In the genomic region with DNA sequence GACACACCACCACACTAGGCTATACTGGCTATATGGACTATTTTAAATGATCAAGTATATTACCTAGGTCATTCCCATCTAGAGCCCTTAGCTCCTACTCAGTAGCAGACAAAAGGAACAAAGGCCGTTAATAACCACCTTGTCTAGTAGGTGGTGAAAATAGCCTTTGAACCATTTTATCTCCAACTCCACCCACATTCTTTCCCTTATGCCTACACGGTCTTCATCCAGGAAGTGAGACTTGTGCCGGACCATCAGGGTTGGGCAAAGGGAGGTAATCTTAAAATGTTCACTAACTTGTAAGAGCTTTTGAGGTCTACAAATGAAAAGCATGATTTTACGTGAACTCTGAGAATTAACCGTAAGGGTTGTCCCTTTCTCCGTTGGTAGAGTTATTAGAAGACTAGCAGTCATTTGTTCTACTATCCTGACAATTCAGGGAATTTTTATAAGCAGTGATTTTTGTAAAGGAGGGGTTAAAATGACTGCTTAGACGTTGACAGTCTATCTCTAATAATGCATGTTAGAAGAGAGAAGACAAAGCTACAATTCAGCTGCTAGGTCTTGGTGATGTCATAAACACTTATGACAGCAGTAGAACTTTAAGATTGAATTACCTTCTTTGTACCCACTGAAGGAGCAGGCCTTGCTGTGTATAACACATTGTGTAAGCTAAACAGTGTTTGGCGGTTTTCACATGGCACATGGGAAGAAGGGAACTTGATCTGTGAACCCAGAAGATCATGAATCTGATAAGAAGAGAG, we compare ENCODE assay signal across 2 cellular contexts.
TF ChIP-seq lines count a peak whose summit lies in the region.

No MANE protein-coding gene starts in this region.

TF ChIP-seq in HepG2, 621 proteins besides CTCF, POLR2A, EP300 and RAD21 (continued from another document):
- TF ChIP-seq, protein P1, sequence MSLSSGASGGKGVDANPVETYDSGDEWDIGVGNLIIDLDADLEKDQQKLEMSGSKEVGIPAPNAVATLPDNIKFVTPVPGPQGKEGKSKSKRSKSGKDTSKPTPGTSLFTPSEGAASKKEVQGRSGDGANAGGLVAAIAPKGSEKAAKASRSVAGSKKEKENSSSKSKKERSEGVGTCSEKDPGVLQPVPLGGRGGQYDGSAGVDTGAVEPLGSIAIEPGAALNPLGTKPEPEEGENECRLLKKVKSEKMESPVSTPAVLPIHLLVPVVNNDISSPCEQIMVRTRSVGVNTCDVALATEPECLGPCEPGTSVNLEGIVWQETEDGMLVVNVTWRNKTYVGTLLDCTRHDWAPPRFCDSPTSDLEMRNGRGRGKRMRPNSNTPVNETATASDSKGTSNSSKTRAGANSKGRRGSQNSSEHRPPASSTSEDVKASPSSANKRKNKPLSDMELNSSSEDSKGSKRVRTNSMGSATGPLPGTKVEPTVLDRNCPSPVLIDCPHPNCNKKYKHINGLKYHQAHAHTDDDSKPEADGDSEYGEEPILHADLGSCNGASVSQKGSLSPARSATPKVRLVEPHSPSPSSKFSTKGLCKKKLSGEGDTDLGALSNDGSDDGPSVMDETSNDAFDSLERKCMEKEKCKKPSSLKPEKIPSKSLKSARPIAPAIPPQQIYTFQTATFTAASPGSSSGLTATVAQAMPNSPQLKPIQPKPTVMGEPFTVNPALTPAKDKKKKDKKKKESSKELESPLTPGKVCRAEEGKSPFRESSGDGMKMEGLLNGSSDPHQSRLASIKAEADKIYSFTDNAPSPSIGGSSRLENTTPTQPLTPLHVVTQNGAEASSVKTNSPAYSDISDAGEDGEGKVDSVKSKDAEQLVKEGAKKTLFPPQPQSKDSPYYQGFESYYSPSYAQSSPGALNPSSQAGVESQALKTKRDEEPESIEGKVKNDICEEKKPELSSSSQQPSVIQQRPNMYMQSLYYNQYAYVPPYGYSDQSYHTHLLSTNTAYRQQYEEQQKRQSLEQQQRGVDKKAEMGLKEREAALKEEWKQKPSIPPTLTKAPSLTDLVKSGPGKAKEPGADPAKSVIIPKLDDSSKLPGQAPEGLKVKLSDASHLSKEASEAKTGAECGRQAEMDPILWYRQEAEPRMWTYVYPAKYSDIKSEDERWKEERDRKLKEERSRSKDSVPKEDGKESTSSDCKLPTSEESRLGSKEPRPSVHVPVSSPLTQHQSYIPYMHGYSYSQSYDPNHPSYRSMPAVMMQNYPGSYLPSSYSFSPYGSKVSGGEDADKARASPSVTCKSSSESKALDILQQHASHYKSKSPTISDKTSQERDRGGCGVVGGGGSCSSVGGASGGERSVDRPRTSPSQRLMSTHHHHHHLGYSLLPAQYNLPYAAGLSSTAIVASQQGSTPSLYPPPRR (CRISPR knock-in tag; IDR thresholded peaks at IDR 0.05; ENCODE audit: borderline replicate concordance) = no peak
- 0 out of 2 replicates have a peak, but pooled peaks have one; percentile 6 for TF ChIP-seq HNF4A (CRISPR knock-in tag; IDR thresholded peaks at IDR 0.05)
- TF ChIP-seq CREB1 (IDR thresholded peaks at IDR 0.05) = peak; percentile 45; the same call in 1 of the 2 replicates
- TF ChIP-seq CREB1 (CRISPR knock-in tag; IDR thresholded peaks at IDR 0.05) = no peak
TF ChIP-seq in HepG2: peak in this region for 3.

TF ChIP-seq in WTC11, 78 proteins besides CTCF, POLR2A, EP300 and RAD21:
- TF ChIP-seq, protein P2, sequence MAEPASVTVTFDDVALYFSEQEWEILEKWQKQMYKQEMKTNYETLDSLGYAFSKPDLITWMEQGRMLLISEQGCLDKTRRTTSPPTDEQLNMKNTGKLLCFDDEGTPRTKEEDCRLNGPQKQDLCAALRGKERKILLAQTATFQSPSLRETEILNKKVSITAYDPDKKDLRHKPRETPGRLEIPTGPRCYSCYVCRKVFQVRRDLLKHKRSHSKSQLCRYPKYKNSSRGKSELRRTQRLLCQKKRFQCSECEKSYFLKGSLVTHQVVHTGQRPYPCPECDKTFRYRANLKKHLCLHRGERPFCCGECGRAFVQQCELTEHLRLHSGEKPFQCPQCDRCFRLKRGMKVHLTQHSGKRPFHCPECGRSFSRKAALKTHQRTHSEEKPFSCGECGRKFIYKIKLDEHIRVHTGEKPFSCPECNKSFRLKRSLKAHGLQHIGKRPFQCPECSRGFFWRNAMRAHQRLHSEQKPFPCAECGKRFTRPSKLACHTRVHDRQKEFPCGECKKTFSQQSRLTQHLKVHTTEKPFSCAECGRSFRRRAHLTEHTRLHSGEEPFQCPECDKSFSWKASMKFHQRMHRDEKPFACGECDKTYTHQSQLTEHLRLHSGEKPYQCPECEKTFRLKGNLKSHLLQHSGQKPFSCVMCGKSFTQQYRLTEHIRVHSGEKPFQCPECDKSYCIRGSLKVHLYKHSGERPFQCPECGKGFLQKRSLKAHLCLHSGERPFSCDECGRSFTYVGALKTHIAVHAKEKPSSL (CRISPR knock-in tag; conservative IDR thresholded peaks at IDR 0.05) = no peak
- TF ChIP-seq JAZF1 (CRISPR knock-in tag; IDR thresholded peaks at IDR 0.05) (no peak), ETV6 (CRISPR knock-in tag; IDR thresholded peaks at IDR 0.05) (no peak), CBFB (CRISPR knock-in tag; IDR thresholded peaks at IDR 0.05; ENCODE audit: low read depth) (no peak), ZNF232 (CRISPR knock-in tag; IDR thresholded peaks at IDR 0.05) (no peak), ZNF396 (CRISPR knock-in tag; IDR thresholded peaks at IDR 0.05; ENCODE audit: borderline replicate concordance) (no peak), NFATC4 (CRISPR knock-in tag; IDR thresholded peaks at IDR 0.05) (no peak), TEAD1 (CRISPR knock-in tag; IDR thresholded peaks at IDR 0.05) (no peak), CREM (CRISPR knock-in tag; IDR thresholded peaks at IDR 0.05) (no peak), ZBTB21 (CRISPR knock-in tag; IDR thresholded peaks at IDR 0.05; ENCODE audit: borderline replicate concordance) (no peak), ATF1 (CRISPR knock-in tag; IDR thresholded peaks at IDR 0.05) (no peak)
- TF ChIP-seq, protein P3, sequence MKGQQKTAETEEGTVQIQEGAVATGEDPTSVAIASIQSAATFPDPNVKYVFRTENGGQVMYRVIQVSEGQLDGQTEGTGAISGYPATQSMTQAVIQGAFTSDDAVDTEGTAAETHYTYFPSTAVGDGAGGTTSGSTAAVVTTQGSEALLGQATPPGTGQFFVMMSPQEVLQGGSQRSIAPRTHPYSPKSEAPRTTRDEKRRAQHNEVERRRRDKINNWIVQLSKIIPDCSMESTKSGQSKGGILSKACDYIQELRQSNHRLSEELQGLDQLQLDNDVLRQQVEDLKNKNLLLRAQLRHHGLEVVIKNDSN (CRISPR knock-in tag; IDR thresholded peaks at IDR 0.05) = no peak
- TF ChIP-seq, protein P4, sequence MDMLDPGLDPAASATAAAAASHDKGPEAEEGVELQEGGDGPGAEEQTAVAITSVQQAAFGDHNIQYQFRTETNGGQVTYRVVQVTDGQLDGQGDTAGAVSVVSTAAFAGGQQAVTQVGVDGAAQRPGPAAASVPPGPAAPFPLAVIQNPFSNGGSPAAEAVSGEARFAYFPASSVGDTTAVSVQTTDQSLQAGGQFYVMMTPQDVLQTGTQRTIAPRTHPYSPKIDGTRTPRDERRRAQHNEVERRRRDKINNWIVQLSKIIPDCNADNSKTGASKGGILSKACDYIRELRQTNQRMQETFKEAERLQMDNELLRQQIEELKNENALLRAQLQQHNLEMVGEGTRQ (CRISPR knock-in tag; IDR thresholded peaks at IDR 0.05) = no peak
- TF ChIP-seq, protein P5, sequence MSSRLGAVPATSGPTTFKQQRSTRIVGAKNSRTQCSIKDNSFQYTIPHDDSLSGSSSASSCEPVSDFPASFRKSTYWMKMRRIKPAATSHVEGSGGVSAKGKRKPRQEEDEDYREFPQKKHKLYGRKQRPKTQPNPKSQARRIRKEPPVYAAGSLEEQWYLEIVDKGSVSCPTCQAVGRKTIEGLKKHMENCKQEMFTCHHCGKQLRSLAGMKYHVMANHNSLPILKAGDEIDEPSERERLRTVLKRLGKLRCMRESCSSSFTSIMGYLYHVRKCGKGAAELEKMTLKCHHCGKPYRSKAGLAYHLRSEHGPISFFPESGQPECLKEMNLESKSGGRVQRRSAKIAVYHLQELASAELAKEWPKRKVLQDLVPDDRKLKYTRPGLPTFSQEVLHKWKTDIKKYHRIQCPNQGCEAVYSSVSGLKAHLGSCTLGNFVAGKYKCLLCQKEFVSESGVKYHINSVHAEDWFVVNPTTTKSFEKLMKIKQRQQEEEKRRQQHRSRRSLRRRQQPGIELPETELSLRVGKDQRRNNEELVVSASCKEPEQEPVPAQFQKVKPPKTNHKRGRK (CRISPR knock-in tag; IDR thresholded peaks at IDR 0.05; ENCODE audit: borderline replicate concordance) = no peak
- TF ChIP-seq, protein P6, sequence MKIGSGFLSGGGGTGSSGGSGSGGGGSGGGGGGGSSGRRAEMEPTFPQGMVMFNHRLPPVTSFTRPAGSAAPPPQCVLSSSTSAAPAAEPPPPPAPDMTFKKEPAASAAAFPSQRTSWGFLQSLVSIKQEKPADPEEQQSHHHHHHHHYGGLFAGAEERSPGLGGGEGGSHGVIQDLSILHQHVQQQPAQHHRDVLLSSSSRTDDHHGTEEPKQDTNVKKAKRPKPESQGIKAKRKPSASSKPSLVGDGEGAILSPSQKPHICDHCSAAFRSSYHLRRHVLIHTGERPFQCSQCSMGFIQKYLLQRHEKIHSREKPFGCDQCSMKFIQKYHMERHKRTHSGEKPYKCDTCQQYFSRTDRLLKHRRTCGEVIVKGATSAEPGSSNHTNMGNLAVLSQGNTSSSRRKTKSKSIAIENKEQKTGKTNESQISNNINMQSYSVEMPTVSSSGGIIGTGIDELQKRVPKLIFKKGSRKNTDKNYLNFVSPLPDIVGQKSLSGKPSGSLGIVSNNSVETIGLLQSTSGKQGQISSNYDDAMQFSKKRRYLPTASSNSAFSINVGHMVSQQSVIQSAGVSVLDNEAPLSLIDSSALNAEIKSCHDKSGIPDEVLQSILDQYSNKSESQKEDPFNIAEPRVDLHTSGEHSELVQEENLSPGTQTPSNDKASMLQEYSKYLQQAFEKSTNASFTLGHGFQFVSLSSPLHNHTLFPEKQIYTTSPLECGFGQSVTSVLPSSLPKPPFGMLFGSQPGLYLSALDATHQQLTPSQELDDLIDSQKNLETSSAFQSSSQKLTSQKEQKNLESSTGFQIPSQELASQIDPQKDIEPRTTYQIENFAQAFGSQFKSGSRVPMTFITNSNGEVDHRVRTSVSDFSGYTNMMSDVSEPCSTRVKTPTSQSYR (CRISPR knock-in tag; IDR thresholded peaks at IDR 0.05) = no peak
- TF ChIP-seq, protein P7, sequence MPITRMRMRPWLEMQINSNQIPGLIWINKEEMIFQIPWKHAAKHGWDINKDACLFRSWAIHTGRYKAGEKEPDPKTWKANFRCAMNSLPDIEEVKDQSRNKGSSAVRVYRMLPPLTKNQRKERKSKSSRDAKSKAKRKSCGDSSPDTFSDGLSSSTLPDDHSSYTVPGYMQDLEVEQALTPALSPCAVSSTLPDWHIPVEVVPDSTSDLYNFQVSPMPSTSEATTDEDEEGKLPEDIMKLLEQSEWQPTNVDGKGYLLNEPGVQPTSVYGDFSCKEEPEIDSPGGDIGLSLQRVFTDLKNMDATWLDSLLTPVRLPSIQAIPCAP (CRISPR knock-in tag; IDR thresholded peaks at IDR 0.05) = no peak
- TF ChIP-seq, protein P8, sequence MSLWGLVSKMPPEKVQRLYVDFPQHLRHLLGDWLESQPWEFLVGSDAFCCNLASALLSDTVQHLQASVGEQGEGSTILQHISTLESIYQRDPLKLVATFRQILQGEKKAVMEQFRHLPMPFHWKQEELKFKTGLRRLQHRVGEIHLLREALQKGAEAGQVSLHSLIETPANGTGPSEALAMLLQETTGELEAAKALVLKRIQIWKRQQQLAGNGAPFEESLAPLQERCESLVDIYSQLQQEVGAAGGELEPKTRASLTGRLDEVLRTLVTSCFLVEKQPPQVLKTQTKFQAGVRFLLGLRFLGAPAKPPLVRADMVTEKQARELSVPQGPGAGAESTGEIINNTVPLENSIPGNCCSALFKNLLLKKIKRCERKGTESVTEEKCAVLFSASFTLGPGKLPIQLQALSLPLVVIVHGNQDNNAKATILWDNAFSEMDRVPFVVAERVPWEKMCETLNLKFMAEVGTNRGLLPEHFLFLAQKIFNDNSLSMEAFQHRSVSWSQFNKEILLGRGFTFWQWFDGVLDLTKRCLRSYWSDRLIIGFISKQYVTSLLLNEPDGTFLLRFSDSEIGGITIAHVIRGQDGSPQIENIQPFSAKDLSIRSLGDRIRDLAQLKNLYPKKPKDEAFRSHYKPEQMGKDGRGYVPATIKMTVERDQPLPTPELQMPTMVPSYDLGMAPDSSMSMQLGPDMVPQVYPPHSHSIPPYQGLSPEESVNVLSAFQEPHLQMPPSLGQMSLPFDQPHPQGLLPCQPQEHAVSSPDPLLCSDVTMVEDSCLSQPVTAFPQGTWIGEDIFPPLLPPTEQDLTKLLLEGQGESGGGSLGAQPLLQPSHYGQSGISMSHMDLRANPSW (CRISPR knock-in tag; conservative IDR thresholded peaks at IDR 0.05; ENCODE audit: low read depth) = no peak
- TF ChIP-seq, protein P9, sequence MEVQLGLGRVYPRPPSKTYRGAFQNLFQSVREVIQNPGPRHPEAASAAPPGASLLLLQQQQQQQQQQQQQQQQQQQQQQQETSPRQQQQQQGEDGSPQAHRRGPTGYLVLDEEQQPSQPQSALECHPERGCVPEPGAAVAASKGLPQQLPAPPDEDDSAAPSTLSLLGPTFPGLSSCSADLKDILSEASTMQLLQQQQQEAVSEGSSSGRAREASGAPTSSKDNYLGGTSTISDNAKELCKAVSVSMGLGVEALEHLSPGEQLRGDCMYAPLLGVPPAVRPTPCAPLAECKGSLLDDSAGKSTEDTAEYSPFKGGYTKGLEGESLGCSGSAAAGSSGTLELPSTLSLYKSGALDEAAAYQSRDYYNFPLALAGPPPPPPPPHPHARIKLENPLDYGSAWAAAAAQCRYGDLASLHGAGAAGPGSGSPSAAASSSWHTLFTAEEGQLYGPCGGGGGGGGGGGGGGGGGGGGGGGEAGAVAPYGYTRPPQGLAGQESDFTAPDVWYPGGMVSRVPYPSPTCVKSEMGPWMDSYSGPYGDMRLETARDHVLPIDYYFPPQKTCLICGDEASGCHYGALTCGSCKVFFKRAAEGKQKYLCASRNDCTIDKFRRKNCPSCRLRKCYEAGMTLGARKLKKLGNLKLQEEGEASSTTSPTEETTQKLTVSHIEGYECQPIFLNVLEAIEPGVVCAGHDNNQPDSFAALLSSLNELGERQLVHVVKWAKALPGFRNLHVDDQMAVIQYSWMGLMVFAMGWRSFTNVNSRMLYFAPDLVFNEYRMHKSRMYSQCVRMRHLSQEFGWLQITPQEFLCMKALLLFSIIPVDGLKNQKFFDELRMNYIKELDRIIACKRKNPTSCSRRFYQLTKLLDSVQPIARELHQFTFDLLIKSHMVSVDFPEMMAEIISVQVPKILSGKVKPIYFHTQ (CRISPR knock-in tag; IDR thresholded peaks at IDR 0.05) = no peak
- TF ChIP-seq, protein P10, sequence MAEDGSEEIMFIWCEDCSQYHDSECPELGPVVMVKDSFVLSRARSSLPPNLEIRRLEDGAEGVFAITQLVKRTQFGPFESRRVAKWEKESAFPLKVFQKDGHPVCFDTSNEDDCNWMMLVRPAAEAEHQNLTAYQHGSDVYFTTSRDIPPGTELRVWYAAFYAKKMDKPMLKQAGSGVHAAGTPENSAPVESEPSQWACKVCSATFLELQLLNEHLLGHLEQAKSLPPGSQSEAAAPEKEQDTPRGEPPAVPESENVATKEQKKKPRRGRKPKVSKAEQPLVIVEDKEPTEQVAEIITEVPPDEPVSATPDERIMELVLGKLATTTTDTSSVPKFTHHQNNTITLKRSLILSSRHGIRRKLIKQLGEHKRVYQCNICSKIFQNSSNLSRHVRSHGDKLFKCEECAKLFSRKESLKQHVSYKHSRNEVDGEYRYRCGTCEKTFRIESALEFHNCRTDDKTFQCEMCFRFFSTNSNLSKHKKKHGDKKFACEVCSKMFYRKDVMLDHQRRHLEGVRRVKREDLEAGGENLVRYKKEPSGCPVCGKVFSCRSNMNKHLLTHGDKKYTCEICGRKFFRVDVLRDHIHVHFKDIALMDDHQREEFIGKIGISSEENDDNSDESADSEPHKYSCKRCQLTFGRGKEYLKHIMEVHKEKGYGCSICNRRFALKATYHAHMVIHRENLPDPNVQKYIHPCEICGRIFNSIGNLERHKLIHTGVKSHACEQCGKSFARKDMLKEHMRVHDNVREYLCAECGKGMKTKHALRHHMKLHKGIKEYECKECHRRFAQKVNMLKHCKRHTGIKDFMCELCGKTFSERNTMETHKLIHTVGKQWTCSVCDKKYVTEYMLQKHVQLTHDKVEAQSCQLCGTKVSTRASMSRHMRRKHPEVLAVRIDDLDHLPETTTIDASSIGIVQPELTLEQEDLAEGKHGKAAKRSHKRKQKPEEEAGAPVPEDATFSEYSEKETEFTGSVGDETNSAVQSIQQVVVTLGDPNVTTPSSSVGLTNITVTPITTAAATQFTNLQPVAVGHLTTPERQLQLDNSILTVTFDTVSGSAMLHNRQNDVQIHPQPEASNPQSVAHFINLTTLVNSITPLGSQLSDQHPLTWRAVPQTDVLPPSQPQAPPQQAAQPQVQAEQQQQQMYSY (CRISPR knock-in tag; IDR thresholded peaks at IDR 0.05) = no peak
